10 cellular contexts compared by ENCODE assay signal in genomic region chr15:47820780-47821319, GRCh38.
DNase-seq lines count a peak whose midpoint lies in the region; FAIRE-seq and TF ChIP-seq lines count a peak whose summit lies in the region.
"Had no signal": no experiment of that assay in that cellular context is flagged by ENCODE, and none has a peak within 500 bp of the region (broad histone marks: within the 10 kb centered on the region; RNA-seq: fewer than 3 reads in every experiment).

No MANE protein-coding gene starts in this region.

- no peak for TF ChIP-seq CTCF in AG10803 (conservative IDR thresholded peaks at IDR 0.05; ENCODE audit: low read length)
- no peak for TF ChIP-seq CTCF in brain (conservative IDR thresholded peaks at IDR 0.05)

- H3K36me3 Mint-ChIP-seq in brain: no peaks in the 10 kb centered on the region
- H3K36me3 Mint-ChIP-seq: CD4-positive, alpha-beta memory T cell had no signal

- H3K9me3 Mint-ChIP-seq in brain: no peaks in the 10 kb centered on the region

- H3K27ac Mint-ChIP-seq in brain: peak overlapping the region; percentile 4 to 72 (median 17)
- H3K27ac Mint-ChIP-seq: CD4-positive, alpha-beta memory T cell had no signal

- FAIRE-seq in islet of Langerhans (lab: Jason Lieb, UNC): peak; percentile 30

- H3K27me3 Mint-ChIP-seq in brain: peaks cover 22% of the 10 kb centered on the region

- DNase-seq in AG10803 (ENCODE audit: low read depth): peak; percentile 65
- peak; percentile 22 for DNase-seq in LHCN-M2 (ENCODE audit: low read depth)
- no peak for DNase-seq in cerebellar cortex (ENCODE audit: low spot score)
- no peak for DNase-seq in NOMO-1 (lab: John Stamatoyannopoulos, UW; ENCODE audit: unreplicated experiment in 2 of 2)
- no peak for DNase-seq in activated CD4-positive, CD25-positive, alpha-beta regulatory T cell treated with anti-CD3 and anti-CD28 coated beads, Interleukin-2, amount 50 U/mL, for 72 hours
- no peak for DNase-seq in occipital lobe (lab: John Stamatoyannopoulos, UW)
- DNase-seq: CD4-positive, alpha-beta memory T cell; stimulated activated CD4-positive, alpha-beta T cell treated with anti-CD3 and anti-CD28 coated beads, Interleukin-2, amount 100 ng/mL, for 48 hours had no signal

- peak overlapping the region in 1 of 5 experiments; percentile 25 for H3K4me3 Mint-ChIP-seq in brain
- H3K4me3 Mint-ChIP-seq: CD4-positive, alpha-beta memory T cell had no signal

- no peak overlapping the region for H3K4me3 ChIP-seq in AG10803 (ENCODE audit: low read length)

- peaks cover 50% of the 10 kb centered on the region for H3K4me1 Mint-ChIP-seq in brain
- H3K4me1 Mint-ChIP-seq: CD4-positive, alpha-beta memory T cell had no signal

Comparison
In these comparisons a context has a peak if more than half of its experiments do, and no peak if none do; other contexts are left out.
1. DNase-seq: peak in AG10803 (single experiment) and LHCN-M2 (single experiment); none in cerebellar cortex (single experiment), NOMO-1 (0 of 2), activated CD4-positive, CD25-positive, alpha-beta regulatory T cell treated with anti-CD3 and anti-CD28 coated beads, Interleukin-2, amount 50 U/mL, for 72 hours (single experiment) and occipital lobe (single experiment).